15 cellular contexts compared by ENCODE assay signal in genomic region chr1:229888157-229888556, GRCh38.
DNase-seq lines count a peak whose midpoint lies in the region; ATAC-seq and TF ChIP-seq lines count a peak whose summit lies in the region.
"Had no signal": no experiment of that assay in that cellular context is flagged by ENCODE, and none has a peak within 500 bp of the region (broad histone marks: within the 10 kb centered on the region; RNA-seq: fewer than 3 reads in every experiment).

No MANE protein-coding gene starts in this region.

- no peak for TF ChIP-seq EP300 in suprapubic skin (IDR thresholded peaks at IDR 0.05)

- no peak for DNase-seq in heart left ventricle
- no peak for DNase-seq in left ventricle myocardium superior
- DNase-seq in osteocyte (ENCODE audit: extremely low spot score, unreplicated experiment) = peak; percentile 2
- DNase-seq in suprapubic skin (ENCODE audit: low spot score in 2 of 2) = no peak
- no peak for DNase-seq in SHP77 (lab: John Stamatoyannopoulos, UW)
- no peak for DNase-seq in mucosa of gallbladder (ENCODE audit: low spot score)
- DNase-seq in lower leg skin (ENCODE audit: low spot score in 2 of 2) = no peak
- DNase-seq: CD8-positive, alpha-beta memory T cell; DMS79 treated with DMSO at 0.1 percent for 48 hours; H7; MM.1S; NCI-H1092 treated with DMSO at 0.1 percent for 48 hours; NCI-H2227 treated with DMSO at 0.1 percent for 48 hours; NCI-H524 had no signal

- H3K4me1 Mint-ChIP-seq in osteocyte (ENCODE audit: unreplicated experiment) = peaks cover 2% of the 10 kb centered on the region
- H3K4me1 Mint-ChIP-seq: CD8-positive, alpha-beta memory T cell had no signal

- no peak for TF ChIP-seq POLR2A in heart left ventricle (IDR thresholded peaks at IDR 0.05)
- TF ChIP-seq POLR2A in suprapubic skin (IDR thresholded peaks at IDR 0.05) = no peak
- TF ChIP-seq POLR2A in lower leg skin (IDR thresholded peaks at IDR 0.05) = no peak

- WGBS in heart left ventricle, 4 donors = 77 to 95% (median 85%) methylated on average over 2 of the region's 2 CpGs
- 79% methylated on average over 2 of the region's 2 CpGs for WGBS in suprapubic skin
- WGBS in lower leg skin, 2 donors = 62 to 64% methylated on average over 2 of the region's 2 CpGs

- H3K36me3 ChIP-seq in heart left ventricle (no peaks in the 10 kb centered on the region), suprapubic skin (no peaks in the 10 kb centered on the region)

- TF ChIP-seq CTCF in heart left ventricle (IDR thresholded peaks at IDR 0.05) = no peak
- TF ChIP-seq CTCF in VCaP (conservative IDR thresholded peaks at IDR 0.05) = no peak
- no peak for TF ChIP-seq CTCF in osteocyte (IDR thresholded peaks at IDR 0.05)
- TF ChIP-seq CTCF in suprapubic skin (IDR thresholded peaks at IDR 0.05) = no peak
- no peak for TF ChIP-seq CTCF in lower leg skin (IDR thresholded peaks at IDR 0.05)

- H3K4me3 Mint-ChIP-seq in osteocyte (ENCODE audit: unreplicated experiment) = no peak overlapping the region
- H3K4me3 Mint-ChIP-seq: CD8-positive, alpha-beta memory T cell had no signal

- H3K27me3 Mint-ChIP-seq in osteocyte (ENCODE audit: unreplicated experiment) = peaks cover 20% of the 10 kb centered on the region

- intact Hi-C loops in heart left ventricle (cut with DNase I) = loop anchor here in 1 of 10 donors (2.0 kb wide), 1 partner anchor 23 kb away; no protein-coding TSS in a partner anchor
- intact Hi-C loops in left ventricle myocardium superior (cut with micrococcal nuclease) = no loop called here
- intact Hi-C loops in lower leg skin (cut with DNase I; ENCODE audit: low total_unique reads) = no loop called here

- ATAC-seq in heart left ventricle (no peak), left ventricle myocardium superior (no peak)

- no peaks in the 10 kb centered on the region for H3K36me3 Mint-ChIP-seq in osteocyte (ENCODE audit: unreplicated experiment)
- H3K36me3 Mint-ChIP-seq: CD8-positive, alpha-beta memory T cell had no signal

- no peak overlapping the region for H3K27ac Mint-ChIP-seq in osteocyte (ENCODE audit: unreplicated experiment)
- H3K27ac Mint-ChIP-seq: CD8-positive, alpha-beta memory T cell had no signal

- H3K27me3 ChIP-seq in heart left ventricle = no peaks in the 10 kb centered on the region
- H3K27me3 ChIP-seq in suprapubic skin = peaks cover under 1% of the 10 kb centered on the region

- H3K9me3 ChIP-seq in heart left ventricle (peaks cover 0 to 10% (median 0%) of the 10 kb centered on the region in 12 donors), suprapubic skin (no peaks in the 10 kb centered on the region)

- H3K9me3 Mint-ChIP-seq in osteocyte (ENCODE audit: unreplicated experiment) = peaks cover 3% of the 10 kb centered on the region
- H3K9me3 Mint-ChIP-seq: CD8-positive, alpha-beta memory T cell had no signal

- H3K4me1 ChIP-seq in heart left ventricle (peaks cover 0 to 22% (median 7%) of the 10 kb centered on the region in 12 donors), suprapubic skin (peaks cover 2% of the 10 kb centered on the region)

- H3K27ac ChIP-seq in heart left ventricle (peak overlapping the region; percentile 51 to 89 (median 76)), VCaP (peak overlapping the region; percentile 46), suprapubic skin (peak overlapping the region; percentile 17)

- no peak overlapping the region for H3K4me3 ChIP-seq in heart left ventricle
- no peak overlapping the region for H3K4me3 ChIP-seq in suprapubic skin
- H3K4me3 ChIP-seq in lower leg skin (ENCODE audit: low read depth, poor library complexity, severe bottlenecking) = no peak overlapping the region

Comparison
In these comparisons a context has a peak if more than half of its experiments do, and no peak if none do; other contexts are left out.
1. H3K27ac ChIP-seq: peak in every context shown above with its lines; median percentile 76 in heart left ventricle; 46 in VCaP; 17 in suprapubic skin.